22 cellular contexts compared by ENCODE assay signal in the genomic region with DNA sequence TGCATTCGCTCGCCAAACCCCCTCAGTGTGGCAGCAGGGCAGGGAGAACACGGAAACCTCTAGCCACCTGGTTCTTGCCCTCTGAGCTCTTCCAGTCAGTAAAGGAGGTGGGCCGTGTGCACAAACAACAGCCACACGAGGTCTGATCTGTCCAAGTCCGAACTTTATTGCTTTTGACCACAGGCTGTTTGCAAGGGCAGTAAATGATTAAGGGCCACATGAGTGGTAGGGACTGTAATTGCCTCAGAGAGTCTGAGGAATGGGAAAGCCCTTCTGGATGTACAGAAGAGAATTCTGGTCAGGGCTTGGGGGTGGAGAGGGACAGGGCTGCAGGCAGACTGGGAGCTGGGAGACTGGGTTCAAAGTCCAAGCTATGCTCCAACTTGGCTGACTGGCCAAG.
"Had no signal": no experiment of that assay in that cellular context is flagged by ENCODE, and none has a peak within 500 bp of the region (broad histone marks: within the 10 kb centered on the region; RNA-seq: fewer than 3 reads in every experiment).

No MANE protein-coding gene starts in this region.

- H3K36me3 ChIP-seq: adrenal gland, MG63 had no signal

- H3K27me3 ChIP-seq: adrenal gland, MG63 had no signal

- ATAC-seq: activated CD4-positive, CD25-positive, alpha-beta regulatory T cell treated with anti-CD3 and anti-CD28 coated beads, Interleukin-2, amount 50 U/mL, for 24 hours; activated CD8-positive, alpha-beta T cell treated with anti-CD3 and anti-CD28 coated beads for 36 hours; activated T-cell treated with anti-CD3 and anti-CD28 coated beads, Interleukin-2, amount 50 U/mL, for 72 hours; Panc1 had no signal

- H3K4me3 ChIP-seq: adrenal gland, MG63 had no signal

- H3K9me3 ChIP-seq: adrenal gland, MG63 had no signal

- H3K4me3 Mint-ChIP-seq: activated CD8-positive, alpha-beta T cell treated with anti-CD3 and anti-CD28 coated beads for 36 hours; activated naive CD8-positive, alpha-beta T cell treated with anti-CD3 and anti-CD28 coated beads, Interleukin-2, amount 10 ng/mL, durations not matched to agents 7 days and 5 days; activated T-cell treated with anti-CD3 and anti-CD28 coated beads, Interleukin-2, amount 50 U/mL, for 72 hours; T-helper 1 cell treated with Interleukin-12 subunit alpha and Interleukin-12 subunit beta and Interleukin-4 antibody, amounts not matched to agents 30 μg/mL and 1 μg/mL, for 36 hours had no signal

- H3K4me1 ChIP-seq: adrenal gland had no signal

- H3K27ac ChIP-seq: adrenal gland had no signal

- DNase-seq: activated CD4-positive, alpha-beta T cell treated with anti-CD3 and anti-CD28 coated beads for 4 hours; activated CD8-positive, alpha-beta memory T cell treated with anti-CD3 and anti-CD28 coated beads, Interleukin-2, amount 50 U/mL, for 4 hours; activated CD8-positive, alpha-beta T cell treated with anti-CD3 and anti-CD28 coated beads for 36 hours; activated naive CD4-positive, alpha-beta T cell treated with anti-CD3 and anti-CD28 coated beads, Interleukin-2, amount 50 U/mL, for 16 hours; activated naive CD8-positive, alpha-beta T cell treated with anti-CD3 and anti-CD28 coated beads, Interleukin-2, amount 10 ng/mL, durations not matched to agents 7 days and 5 days; activated T-cell treated with anti-CD3 and anti-CD28 coated beads, Interleukin-2, amount 50 U/mL, for 72 hours; adrenal gland; anterior cingulate cortex; MG63; NCI-H1105; NCI-H1436; NCI-H1694 treated with DMSO at 0.1 percent for 48 hours; NCI-H2029 treated with DMSO at 0.1 percent for 48 hours; NCI-H345; NCI-H510A; NCI-H526 treated with DMSO at 0.1 percent for 48 hours; NCI-H82; SHP77 had no signal

- H3K9me3 Mint-ChIP-seq: activated CD8-positive, alpha-beta T cell treated with anti-CD3 and anti-CD28 coated beads for 36 hours; activated naive CD8-positive, alpha-beta T cell treated with anti-CD3 and anti-CD28 coated beads, Interleukin-2, amount 10 ng/mL, durations not matched to agents 7 days and 5 days; activated T-cell treated with anti-CD3 and anti-CD28 coated beads, Interleukin-2, amount 50 U/mL, for 72 hours; activated T-helper 2 cell treated with anti-CD3 and anti-CD28 coated beads, Interferon-gamma antibody, Interleukin-2, Interleukin-4, amounts not matched to agents 10 μg/mL and 5 μg/mL and 100 μg/mL, durations not matched to agents 14 hours and 24 hours and 36 hours; T-helper 1 cell treated with Interleukin-12 subunit alpha and Interleukin-12 subunit beta and Interleukin-4 antibody, amounts not matched to agents 30 μg/mL and 1 μg/mL, for 36 hours had no signal

- H3K27ac Mint-ChIP-seq: activated CD8-positive, alpha-beta T cell treated with anti-CD3 and anti-CD28 coated beads for 36 hours; activated naive CD8-positive, alpha-beta T cell treated with anti-CD3 and anti-CD28 coated beads, Interleukin-2, amount 10 ng/mL, durations not matched to agents 7 days and 5 days; activated T-cell treated with anti-CD3 and anti-CD28 coated beads, Interleukin-2, amount 50 U/mL, for 72 hours; activated T-helper 2 cell treated with anti-CD3 and anti-CD28 coated beads, Interferon-gamma antibody, Interleukin-2, Interleukin-4, amounts not matched to agents 10 μg/mL and 5 μg/mL and 100 μg/mL, durations not matched to agents 14 hours and 24 hours and 36 hours; T-helper 1 cell treated with Interleukin-12 subunit alpha and Interleukin-12 subunit beta and Interleukin-4 antibody, amounts not matched to agents 30 μg/mL and 1 μg/mL, for 36 hours had no signal

- H3K36me3 Mint-ChIP-seq: activated naive CD8-positive, alpha-beta T cell treated with anti-CD3 and anti-CD28 coated beads, Interleukin-2, amount 10 ng/mL, durations not matched to agents 7 days and 5 days had no signal
